ENCODE assay signal across 8 cellular contexts in genomic region chr12:16348435-16349131, GRCh38. TPM values are rescaled to one million over a fixed set of nuclear protein-coding genes. Genes with fewer than 3 reads are reported as not detected.
DNase-seq lines count a peak whose midpoint lies in the region; ATAC-seq, FAIRE-seq and TF ChIP-seq lines count a peak whose summit lies in the region.

No MANE protein-coding gene starts in this region.

- no peak overlapping the region for H2AFZ ChIP-seq in GM12878 (ENCODE audit: control insufficient read depth, low read depth, low read length)

- no peaks in the 10 kb centered on the region for H3K9me3 ChIP-seq in GM12878 (replicated peaks; ENCODE audit: control insufficient read depth, insufficient read depth, low read length)
- H3K9me3 ChIP-seq in right lobe of liver: no peaks in the 10 kb centered on the region

- RAD21 ChIA-PET in GM12878 (lab: Charles Lee; ENCODE audit: unreplicated experiment): interaction anchor here (1.4 kb wide), 1 partner anchor 94 kb away, joined by 3 read pairs; no protein-coding TSS in a partner anchor

- H3K27me3 ChIP-seq in GM12878 (replicated peaks in 1 of 2; ENCODE audit: control insufficient read depth in 2 of 2, insufficient read depth in 2 of 2, low read length in 1 of 2) (no peaks in the 10 kb centered on the region), right lobe of liver (no peaks in the 10 kb centered on the region)

- TF ChIP-seq CTCF in GM12878 (IDR thresholded peaks at IDR 0.05 in 2 of 3, conservative IDR thresholded peaks at IDR 0.05 in 1 of 3; ENCODE audit: control insufficient read depth in 2 of 3, extremely low read depth in 1 of 3, insufficient read depth in 1 of 3, low read depth in 3 of 3, low read length in 3 of 3) (no peak), right lobe of liver (IDR thresholded peaks at IDR 0.05) (no peak)

- intact Hi-C loops in GM12878 (cut with micrococcal nuclease; ENCODE audit: unreplicated experiment): no loop called here
- intact Hi-C loops in right lobe of liver (cut with DNase I): no loop called here

- H3K27ac ChIP-seq in GM12878 (ENCODE audit: control insufficient read depth, insufficient read depth) (0 out of 2 replicates have a peak overlapping the region, but pooled peaks have one; percentile 18), right lobe of liver (peak overlapping the region; percentile 76 to 85 (median 82))

- no peak overlapping the region for H3K9ac ChIP-seq in GM12878 (ENCODE audit: control insufficient read depth, insufficient read depth, low read length)

- no peaks in the 10 kb centered on the region for H4K20me1 ChIP-seq in GM12878 (ENCODE audit: control insufficient read depth, insufficient read depth)

- no peaks in the 10 kb centered on the region for H3K79me2 ChIP-seq in GM12878 (ENCODE audit: control insufficient read depth, insufficient read depth, low read length)

- H3K36me3 ChIP-seq in GM12878 (ENCODE audit: control insufficient read depth in 2 of 2, insufficient read depth in 2 of 2, low read length in 1 of 2) (no peaks in the 10 kb centered on the region), right lobe of liver (peaks cover 0 to 3% (median 0%) of the 10 kb centered on the region in 4 donors)

- H3K4me1 ChIP-seq in GM12878 (ENCODE audit: control insufficient read depth, insufficient read depth, low read length) (no peaks in the 10 kb centered on the region), right lobe of liver (peaks cover 0 to 52% (median 23%) of the 10 kb centered on the region in 4 donors)

- SMC1A ChIA-PET in GM12878 (lab: Charles Lee; ENCODE audit: uncharacterized antibody, unreplicated experiment): interaction anchor here (0.8 kb wide), 1 partner anchor 150 kb away, joined by 3 read pairs; no protein-coding TSS in a partner anchor

- CTCF ChIA-PET in GM12878 (lab: Yijun Ruan, JAX): no interaction called here

- no TSS peak for BruUV-seq in GM12878 (replicated peaks; lab: Mats Ljungman, UMichigan)

- TF ChIP-seq POLR2A in GM12878 (IDR thresholded peaks at IDR 0.05; ENCODE audit: low read depth, low read length) (no peak), right lobe of liver (IDR thresholded peaks at IDR 0.05) (no peak)

- no peak for TF ChIP-seq EP300 in GM12878 (IDR thresholded peaks at IDR 0.05; ENCODE audit: borderline replicate concordance in 1 of 2, control insufficient read depth in 1 of 2, low read depth in 2 of 2, low read length in 2 of 2)

- POLR2A ChIA-PET in GM12878 (lab: Charles Lee): no interaction called here

- no peak overlapping the region for H3K4me2 ChIP-seq in GM12878 (ENCODE audit: control insufficient read depth, insufficient read depth)

- DNase-seq in ACHN (peak; percentile 48), GM12878 (ENCODE audit: low read depth, low spot score) (peak; percentile 7), right lobe of liver (no peak), G401 (ENCODE audit: low spot score) (no peak), NCI-H187 treated with DMSO at 0.1 percent for 48 hours (lab: John Stamatoyannopoulos, UW) (no peak)
- no peak for DNase-seq in central memory CD4-positive, alpha-beta T cell

- ATAC-seq in HG02610 (IDR thresholded peaks at IDR 0.05; ENCODE audit: unreplicated experiment) (peak; percentile 59), GM12878 (peak; percentile 33), right lobe of liver (peak; percentile 11 to 34 (median 15)), esophagus mucosa (no peak)

- FAIRE-seq in GM12878 (lab: Jason Lieb, UNC): no peak

- in situ Hi-C loops in ACHN (cut with HindIII; ENCODE audit: low pct_ligation_motif_present, low pct_unique_long_range_greater_than_20kb, low sequenced_read_pairs) (no loop called here), GM12878 (cut with MboI) (no loop called here), G401 (cut with HindIII; ENCODE audit: low sequenced_read_pairs) (no loop called here)

- no peak for TF ChIP-seq RAD21 in GM12878 (IDR thresholded peaks at IDR 0.05; ENCODE audit: insufficient read depth, low read depth, low read length)

- H3K4me3 ChIP-seq in GM12878: no peak overlapping the region
- peak overlapping the region; percentile 55 to 78 (median 65) for H3K4me3 ChIP-seq in right lobe of liver

- WGBS in GM12878 (ENCODE audit: insufficient coverage, insufficient replicate concordance, low lambda C conversion rate, missing lambda C conversion rate): 15% methylated on average over 10 of the region's 10 CpGs
- 10% methylated on average over 10 of the region's 10 CpGs for WGBS in right lobe of liver (ENCODE audit: insufficient coverage, low coverage, low lambda C conversion rate, missing lambda C conversion rate)

TF ChIP-seq in GM12878, 131 proteins besides CTCF, POLR2A, EP300 and RAD21:
- TF ChIP-seq NR2C2 (IDR thresholded peaks at IDR 0.05; ENCODE audit: borderline replicate concordance, control insufficient read depth, insufficient read length, low read depth) (no peak), RUNX3 (IDR thresholded peaks at IDR 0.05; ENCODE audit: low read length) (peak; percentile 37; the same call in 1 of the 2 replicates)
TF ChIP-seq in GM12878: peak in this region for 1.

RNA-seq across cellular contexts. Expression of gene MGST1, which starts 1.1 kb away (rescaled TPM):
- 3.3 and 3.5 TPM in 2 replicates for total RNA-seq in GM12878 (2013; cell fraction: nucleolus; rRNA removed)
- total RNA-seq in GM12878 (2014; rRNA removed): 22.5 and 26.9 TPM in 2 replicates
- 49.9 and 50.4 TPM in 2 replicates for total RNA-seq in GM12878 (2014; rRNA removed; fragmentation: Illumina TruSeq; extraction: Trizol)
- total RNA-seq in GM12878 (2021): 67.0 and 71.3 TPM in 2 replicates
- 35.6 TPM for polyA plus RNA-seq in GM12878 (2011; ENCODE audit: low read depth)
- polyA plus RNA-seq in GM12878 (2011; rRNA removed): 142 and 161 TPM in 2 replicates
- polyA plus RNA-seq in GM12878 (2011; cell fraction: cytosol; rRNA removed): 83.5 and 114 TPM in 2 replicates
- polyA plus RNA-seq in GM12878 (2011; cell fraction: nucleus; rRNA removed): 35.8 and 37.7 TPM in 2 replicates
- 12.1 and 14.8 TPM in 2 replicates for polyA plus RNA-seq in GM12878 (2012)
- polyA plus RNA-seq in GM12878 (2014; fragmentation: Illumina TruSeq; extraction: Trizol): 183 and 267 TPM in 2 replicates
- 100 to 1,000 TPM; 219 to 237 TPM for polyA plus RNA-seq in GM12878 (2014; fragmentation: Nextera tagmentation; extraction: Ambion mirVana)
- 88.1 and 91.7 TPM in 2 replicates for polyA plus RNA-seq in GM12878 (2014; rRNA removed)
- polyA plus RNA-seq in GM12878 (2016; fragmentation: Nextera tagmentation; extraction: Ambion mirVana): 100 to 1,000 TPM; 222 to 236 TPM
- 36.6 and 58.4 TPM in 2 replicates for polyA minus RNA-seq in GM12878 (2011; rRNA and poly(A)+ RNA removed)
- 34.3 and 40.9 TPM in 2 replicates for polyA minus RNA-seq in GM12878 (2011; cell fraction: cytosol; rRNA and poly(A)+ RNA removed)
- polyA minus RNA-seq in GM12878 (2011; cell fraction: nucleus; rRNA and poly(A)+ RNA removed): 25.1 and 32.1 TPM in 2 replicates
- total RNA-seq in right lobe of liver: 1,000 to 10,000 TPM; 1,196 to 2,327 (median 1,308) TPM
- total RNA-seq in G401 (2014; rRNA removed; shearing (Covaris generic)): not detected in 2 replicates
- total RNA-seq in esophagus mucosa: 145 TPM

Comparison
In these comparisons a context has a peak if more than half of its experiments do, and no peak if none do; other contexts are left out.
1. DNase-seq: peak in ACHN (single experiment) and GM12878 (single experiment); none in right lobe of liver (0 of 3), G401 (single experiment), NCI-H187 treated with DMSO at 0.1 percent for 48 hours (single experiment) and central memory CD4-positive, alpha-beta T cell (single experiment).